In genomic region chr13:71801781-71802180, GRCh38 we compare ENCODE assay signal across 19 cellular contexts.
DNase-seq lines count a peak whose midpoint lies in the region; ATAC-seq, FAIRE-seq and TF ChIP-seq lines count a peak whose summit lies in the region.
"Had no signal": no experiment of that assay in that cellular context is flagged by ENCODE, and none has a peak within 500 bp of the region (broad histone marks: within the 10 kb centered on the region; RNA-seq: fewer than 3 reads in every experiment).

No MANE protein-coding gene starts in this region.

- POLR2A ChIA-PET in WTC11 (lab: Charles Lee) = no interaction called here

- H3K9me3 Mint-ChIP-seq in WTC11 = no peaks in the 10 kb centered on the region
- no peaks in the 10 kb centered on the region for H3K9me3 Mint-ChIP-seq in activated naive CD4-positive, alpha-beta T cell treated with anti-CD3 and anti-CD28 coated beads, Interleukin-2, amount 10 ng/mL, durations not matched to agents 7 days and 5 days
- H3K9me3 Mint-ChIP-seq: activated CD8-positive, alpha-beta T cell treated with anti-CD3 and anti-CD28 coated beads for 36 hours had no signal

- H3K27me3 Mint-ChIP-seq in WTC11 (ENCODE audit: low read depth) = no peaks in the 10 kb centered on the region
- H3K27me3 Mint-ChIP-seq in activated naive CD4-positive, alpha-beta T cell treated with anti-CD3 and anti-CD28 coated beads, Interleukin-2, amount 10 ng/mL, durations not matched to agents 7 days and 5 days = no peaks in the 10 kb centered on the region
- H3K27me3 Mint-ChIP-seq: activated CD8-positive, alpha-beta T cell treated with anti-CD3 and anti-CD28 coated beads for 36 hours; natural killer cell treated with Interleukin-12 subunit alpha and Interleukin-12 subunit beta and Interleukin-15 and Interleukin-18, amount 100 ng/mL, for 72 hours had no signal

- peak; percentile 98 for FAIRE-seq in D721Med (lab: Jason Lieb, UNC)
- FAIRE-seq: GM12892, HTR-8/SVneo, keratinocyte, TTC549 had no signal

- no peaks in the 10 kb centered on the region for H3K36me3 Mint-ChIP-seq in WTC11
- H3K36me3 Mint-ChIP-seq in activated naive CD4-positive, alpha-beta T cell treated with anti-CD3 and anti-CD28 coated beads, Interleukin-2, amount 10 ng/mL, durations not matched to agents 7 days and 5 days = no peaks in the 10 kb centered on the region
- H3K36me3 Mint-ChIP-seq: natural killer cell treated with Interleukin-12 subunit alpha and Interleukin-12 subunit beta and Interleukin-15 and Interleukin-18, amount 100 ng/mL, for 72 hours had no signal

- no peaks in the 10 kb centered on the region for H3K4me1 Mint-ChIP-seq in WTC11
- no peaks in the 10 kb centered on the region for H3K4me1 Mint-ChIP-seq in activated naive CD4-positive, alpha-beta T cell treated with anti-CD3 and anti-CD28 coated beads, Interleukin-2, amount 10 ng/mL, durations not matched to agents 7 days and 5 days

- ATAC-seq in GM18867 (IDR thresholded peaks at IDR 0.05; ENCODE audit: unreplicated experiment) (no peak), WTC11 (no peak), HG02852 (IDR thresholded peaks at IDR 0.05; ENCODE audit: unreplicated experiment) (no peak)
- ATAC-seq: activated CD8-positive, alpha-beta T cell treated with anti-CD3 and anti-CD28 coated beads for 36 hours; natural killer cell treated with Interleukin-12 subunit alpha and Interleukin-12 subunit beta and Interleukin-15 and Interleukin-18, amount 100 ng/mL, for 72 hours; Panc1 had no signal

- CTCF ChIA-PET in WTC11 (lab: Charles Lee) = no interaction called here
- CTCF ChIA-PET in activated naive CD4-positive, alpha-beta T cell treated with anti-CD3 and anti-CD28 coated beads, Interleukin-2, amount 10 ng/mL, durations not matched to agents 7 days and 5 days (lab: Charles Lee) = no interaction called here

- H3K4me3 Mint-ChIP-seq in WTC11 = no peak overlapping the region
- no peak overlapping the region for H3K4me3 Mint-ChIP-seq in activated naive CD4-positive, alpha-beta T cell treated with anti-CD3 and anti-CD28 coated beads, Interleukin-2, amount 10 ng/mL, durations not matched to agents 7 days and 5 days
- H3K4me3 Mint-ChIP-seq: activated CD8-positive, alpha-beta T cell treated with anti-CD3 and anti-CD28 coated beads for 36 hours; natural killer cell treated with Interleukin-12 subunit alpha and Interleukin-12 subunit beta and Interleukin-15 and Interleukin-18, amount 100 ng/mL, for 72 hours had no signal

- TF ChIP-seq CTCF in D721Med (IDR thresholded peaks at IDR 0.05; ENCODE audit: insufficient read depth, missing control alignments) (no peak), WTC11 (IDR thresholded peaks at IDR 0.05) (no peak)

- H3K27ac Mint-ChIP-seq in WTC11 = no peak overlapping the region
- H3K27ac Mint-ChIP-seq in activated naive CD4-positive, alpha-beta T cell treated with anti-CD3 and anti-CD28 coated beads, Interleukin-2, amount 10 ng/mL, durations not matched to agents 7 days and 5 days = no peak overlapping the region
- H3K27ac Mint-ChIP-seq: activated CD8-positive, alpha-beta T cell treated with anti-CD3 and anti-CD28 coated beads for 36 hours; natural killer cell treated with Interleukin-12 subunit alpha and Interleukin-12 subunit beta and Interleukin-15 and Interleukin-18, amount 100 ng/mL, for 72 hours had no signal

- DNase-seq in D721Med (ENCODE audit: insufficient read length, low spot score) (peak; percentile 10), NCI-H128 (lab: John Stamatoyannopoulos, UW; ENCODE audit: unreplicated experiment) (peak; percentile 49), NCI-H69 (lab: John Stamatoyannopoulos, UW) (peak; percentile 93), left kidney (ENCODE audit: low read depth, low spot score) (peak; percentile 26), WTC11 (ENCODE audit: low spot score) (no peak)
- no peak for DNase-seq in activated naive CD4-positive, alpha-beta T cell treated with anti-CD3 and anti-CD28 coated beads, Interleukin-2, amount 10 ng/mL, durations not matched to agents 7 days and 5 days
- DNase-seq: activated CD8-positive, alpha-beta T cell treated with anti-CD3 and anti-CD28 coated beads for 36 hours; effector CD4-positive, alpha-beta T cell; GDM1; H7; NCI-H345 had no signal

TF ChIP-seq in WTC11, 78 proteins besides CTCF, POLR2A, EP300 and RAD21:
- TF ChIP-seq ERG (CRISPR knock-in tag; IDR thresholded peaks at IDR 0.05) = no peak
- TF ChIP-seq SP1 (CRISPR knock-in tag; conservative IDR thresholded peaks at IDR 0.05) = no peak
- no peak for TF ChIP-seq HMGXB4 (CRISPR knock-in tag; IDR thresholded peaks at IDR 0.05)
- no peak for TF ChIP-seq GABPB1 (CRISPR knock-in tag; IDR thresholded peaks at IDR 0.05)
- no peak for TF ChIP-seq NR2C2 (CRISPR knock-in tag; IDR thresholded peaks at IDR 0.05)
- no peak for TF ChIP-seq CBFB (CRISPR knock-in tag; IDR thresholded peaks at IDR 0.05; ENCODE audit: low read depth)
- no peak for TF ChIP-seq NFYB (CRISPR knock-in tag; conservative IDR thresholded peaks at IDR 0.05; ENCODE audit: low read depth)
- TF ChIP-seq SOX15 (CRISPR knock-in tag; IDR thresholded peaks at IDR 0.05) = no peak
- TF ChIP-seq ZNF317 (CRISPR knock-in tag; IDR thresholded peaks at IDR 0.05; ENCODE audit: borderline replicate concordance, low read depth) = no peak
- TF ChIP-seq PRRX2 (CRISPR knock-in tag; IDR thresholded peaks at IDR 0.05) = no peak
- TF ChIP-seq EMX1 (CRISPR knock-in tag; IDR thresholded peaks at IDR 0.05) = no peak
- no peak for TF ChIP-seq ELF4 (CRISPR knock-in tag; IDR thresholded peaks at IDR 0.05; ENCODE audit: low read depth)
TF ChIP-seq in WTC11: peak in this region for 0.

Comparison
In these comparisons a context has a peak if more than half of its experiments do, and no peak if none do; other contexts are left out.
1. DNase-seq: peak in D721Med (single experiment), NCI-H128 (single experiment), NCI-H69 (single experiment) and left kidney (single experiment); none in WTC11 (single experiment) and activated naive CD4-positive, alpha-beta T cell treated with anti-CD3 and anti-CD28 coated beads, Interleukin-2, amount 10 ng/mL, durations not matched to agents 7 days and 5 days (single experiment).